In genomic region chr1:90204036-90204594, GRCh38 we compare ENCODE assay signal across 17 cellular contexts.
"Had no signal": no experiment of that assay in that cellular context is flagged by ENCODE, and none has a peak within 500 bp of the region (broad histone marks: within the 10 kb centered on the region; RNA-seq: fewer than 3 reads in every experiment).

No MANE protein-coding gene starts in this region.

- H3K4me1 ChIP-seq: left ventricle myocardium inferior, parathyroid adenoma, vagina had no signal

- H3K27ac ChIP-seq: left ventricle myocardium inferior, parathyroid adenoma, vagina had no signal

- H2AFZ ChIP-seq: parathyroid adenoma had no signal

- H3K79me2 ChIP-seq: parathyroid adenoma had no signal

- FAIRE-seq: endometrium, kidney had no signal

- ATAC-seq: activated CD4-positive, alpha-beta T cell treated with anti-CD3 and anti-CD28 coated beads for 36 hours; activated naive CD8-positive, alpha-beta T cell treated with anti-CD3 and anti-CD28 coated beads, Interleukin-2, amount 50 U/mL, for 24 hours; stimulated activated naive B cell treated with anti-CD40 and anti-IgM and Interleukin-4, amounts not matched to agents 10 μg/mL and 1 μg/mL and 100 μg/mL, for 72 hours had no signal

- H3K9ac ChIP-seq: parathyroid adenoma had no signal

- H3K9me3 ChIP-seq: left ventricle myocardium inferior, vagina had no signal

- H3K4me3 ChIP-seq: left ventricle myocardium inferior, vagina had no signal

- H3K36me3 ChIP-seq: left ventricle myocardium inferior, vagina had no signal

- DNase-seq: activated B cell treated with CpG ODN at 0.5 μM for 24 hours; activated CD4-positive, alpha-beta memory T cell treated with anti-CD3 and anti-CD28 coated beads for 36 hours; activated CD4-positive, alpha-beta T cell treated with anti-CD3 and anti-CD28 coated beads for 36 hours; activated gamma-delta T cell; activated naive CD4-positive, alpha-beta T cell treated with anti-CD3 and anti-CD28 coated beads, Interleukin-2, amount 50 U/mL, for 16 hours; activated naive CD8-positive, alpha-beta T cell treated with anti-CD3 and anti-CD28 coated beads, Interleukin-2, amount 50 U/mL, for 24 hours; kidney; left ventricle myocardium inferior; nephron progenitor cell; nucleus accumbens; stimulated activated CD4-positive, alpha-beta T cell treated with anti-CD3 and anti-CD28 coated beads, Interleukin-2, amount 100 ng/mL, for 48 hours; stimulated activated CD8-positive, alpha-beta memory T cell treated with anti-CD3 and anti-CD28 coated beads, Interleukin-4, amount 100 ng/mL, for 48 hours; stimulated activated naive B cell treated with anti-CD40 and anti-IgM and Interleukin-4, amounts not matched to agents 10 μg/mL and 1 μg/mL and 100 μg/mL, for 72 hours; T-helper 9 cell had no signal

- H3K27me3 ChIP-seq: vagina had no signal
